Comparison of ENCODE assay signal across 14 cellular contexts in genomic region chr22:30201970-30202369, GRCh38. TPM values are rescaled to one million over a fixed set of nuclear protein-coding genes. Genes with fewer than 3 reads are reported as not detected.
DNase-seq lines count a peak whose midpoint lies in the region; ATAC-seq, FAIRE-seq and TF ChIP-seq lines count a peak whose summit lies in the region.
"Had no signal": no experiment of that assay in that cellular context is flagged by ENCODE, and none has a peak within 500 bp of the region (broad histone marks: within the 10 kb centered on the region; RNA-seq: fewer than 3 reads in every experiment).

No MANE protein-coding gene starts in this region.

- H3K4me1 ChIP-seq in breast epithelium (peaks cover 6 to 19% of the 10 kb centered on the region in 2 donors), keratinocyte (ENCODE audit: control insufficient read depth, extremely low read depth, insufficient read depth, low read length) (peaks cover 33% of the 10 kb centered on the region), upper lobe of right lung (peaks cover 33% of the 10 kb centered on the region)

- ATAC-seq in upper lobe of right lung (no peak), HG02798 (IDR thresholded peaks at IDR 0.05; ENCODE audit: poor library complexity, unreplicated experiment) (no peak), HG02884 (IDR thresholded peaks at IDR 0.05; ENCODE audit: unreplicated experiment) (no peak)

- H3K4me1 Mint-ChIP-seq in activated CD4-positive, alpha-beta T cell treated with anti-CD3 and anti-CD28 coated beads, Interleukin-2, amount 10 ng/mL, durations not matched to agents 24 days and 14 days: peaks cover 32% of the 10 kb centered on the region

- H3K4me2 ChIP-seq in keratinocyte (ENCODE audit: control insufficient read depth, extremely low read depth, insufficient read depth, low read depth, low read length): no peak overlapping the region

- H3K27ac ChIP-seq in breast epithelium (peak overlapping the region; percentile 85 to 88), keratinocyte (ENCODE audit: control insufficient read depth, insufficient read depth, low read length) (no peak overlapping the region), upper lobe of right lung (peak overlapping the region; percentile 73)

- H3K9me1 ChIP-seq in keratinocyte (ENCODE audit: control insufficient read depth, extremely low read depth, insufficient read depth, low read length): no peaks in the 10 kb centered on the region

- H4K20me1 ChIP-seq in keratinocyte (ENCODE audit: control insufficient read depth, extremely low read depth, insufficient read depth, low read length): no peaks in the 10 kb centered on the region

- FAIRE-seq in keratinocyte (lab: Jason Lieb, UNC): peak; percentile 46

- H3K27ac Mint-ChIP-seq in activated CD4-positive, alpha-beta T cell treated with anti-CD3 and anti-CD28 coated beads, Interleukin-2, amount 10 ng/mL, durations not matched to agents 24 days and 14 days: peak overlapping the region; percentile 20
- H3K27ac Mint-ChIP-seq: stimulated activated naive CD8-positive, alpha-beta T cell treated with anti-CD3 and anti-CD28 coated beads, Interleukin-15, Interleukin-2, amounts not matched to agents 100 ng/mL and 50 ng/mL, for 24 hours had no signal

- DNase-seq in activated CD4-positive, alpha-beta T cell treated with anti-CD3 and anti-CD28 coated beads, Interleukin-2, amount 10 ng/mL, durations not matched to agents 24 days and 14 days: no peak
- DNase-seq in activated CD4-positive, alpha-beta T cell treated with anti-CD3 and anti-CD28 coated beads, Interleukin-2, amount 50 U/mL, for 4 hours: no peak
- DNase-seq in breast epithelium (ENCODE audit: low spot score in 2 of 2): peak in 1 of 2 donors; percentile 35
- no peak for DNase-seq in keratinocyte (ENCODE audit: low read depth, low spot score)
- no peak for DNase-seq in upper lobe of right lung
- DNase-seq in NCI-H2107 (lab: John Stamatoyannopoulos, UW): no peak
- DNase-seq: DMS153; hippocampal formation; mesendoderm; posterior cingulate gyrus; stimulated activated CD4-positive, alpha-beta T cell treated with anti-CD3 and anti-CD28 coated beads, Interleukin-4, amount 100 ng/mL, for 1 hour had no signal

- no peaks in the 10 kb centered on the region for H3K79me2 ChIP-seq in keratinocyte (ENCODE audit: control insufficient read depth, insufficient read depth, low read length)

- no peak overlapping the region for H2AFZ ChIP-seq in keratinocyte (ENCODE audit: control insufficient read depth, low read length)

- no peaks in the 10 kb centered on the region for H3K27me3 ChIP-seq in breast epithelium
- H3K27me3 ChIP-seq in keratinocyte (ENCODE audit: control insufficient read depth, extremely low read depth, insufficient read depth, low read length): no peaks in the 10 kb centered on the region
- H3K27me3 ChIP-seq in upper lobe of right lung: no peaks in the 10 kb centered on the region

- TF ChIP-seq CTCF in breast epithelium (IDR thresholded peaks at IDR 0.05) (no peak), keratinocyte (optimal IDR thresholded peaks at IDR 0.05 in 1 of 3, IDR thresholded peaks at IDR 0.05 in 1 of 3, conservative IDR thresholded peaks at IDR 0.05 in 1 of 3; ENCODE audit: extremely low read depth in 1 of 3, insufficient read depth in 2 of 3, low read length in 3 of 3) (no peak), upper lobe of right lung (IDR thresholded peaks at IDR 0.05) (no peak)

- no peak overlapping the region for H3K9ac ChIP-seq in keratinocyte (ENCODE audit: control insufficient read depth, extremely low read depth, insufficient read depth, low read length)

- H3K4me3 ChIP-seq in breast epithelium (no peak overlapping the region), keratinocyte (ENCODE audit: control insufficient read depth in 2 of 3, extremely low read depth in 1 of 3, insufficient read depth in 2 of 3, low read depth in 1 of 3, low read length in 3 of 3) (no peak overlapping the region), upper lobe of right lung (no peak overlapping the region)

- no peaks in the 10 kb centered on the region for H3K27me3 Mint-ChIP-seq in activated CD4-positive, alpha-beta T cell treated with anti-CD3 and anti-CD28 coated beads, Interleukin-2, amount 10 ng/mL, durations not matched to agents 24 days and 14 days
- H3K27me3 Mint-ChIP-seq: stimulated activated naive CD8-positive, alpha-beta T cell treated with anti-CD3 and anti-CD28 coated beads, Interleukin-15, Interleukin-2, amounts not matched to agents 100 ng/mL and 50 ng/mL, for 24 hours had no signal

- H3K36me3 ChIP-seq in breast epithelium: no peaks in the 10 kb centered on the region
- H3K36me3 ChIP-seq in keratinocyte (ENCODE audit: control insufficient read depth in 2 of 2, extremely low read depth in 1 of 2, insufficient read depth in 2 of 2, low read length in 2 of 2): no peaks in the 10 kb centered on the region
- no peaks in the 10 kb centered on the region for H3K36me3 ChIP-seq in upper lobe of right lung

- intact Hi-C loops in activated CD4-positive, alpha-beta T cell treated with anti-CD3 and anti-CD28 coated beads, Interleukin-2, amount 10 ng/mL, durations not matched to agents 24 days and 14 days (cut with micrococcal nuclease): no loop called here
- intact Hi-C loops in breast epithelium (cut with DNase I; ENCODE audit: low total_unique reads) (no loop called here), upper lobe of right lung (cut with DNase I) (no loop called here)

- dilution Hi-C loops in keratinocyte (cut with MboI; ENCODE audit: extremely low pct_ligation_motif_present, low sequenced_read_pairs): no loop called here

- TF ChIP-seq POLR2A in breast epithelium (IDR thresholded peaks at IDR 0.05): no peak

- peaks cover 7% of the 10 kb centered on the region for H3K9me3 Mint-ChIP-seq in activated CD4-positive, alpha-beta T cell treated with anti-CD3 and anti-CD28 coated beads, Interleukin-2, amount 10 ng/mL, durations not matched to agents 24 days and 14 days
- H3K9me3 Mint-ChIP-seq: stimulated activated naive CD8-positive, alpha-beta T cell treated with anti-CD3 and anti-CD28 coated beads, Interleukin-15, Interleukin-2, amounts not matched to agents 100 ng/mL and 50 ng/mL, for 24 hours had no signal

- H3K4me3 Mint-ChIP-seq in activated CD4-positive, alpha-beta T cell treated with anti-CD3 and anti-CD28 coated beads, Interleukin-2, amount 10 ng/mL, durations not matched to agents 24 days and 14 days: no peak overlapping the region
- H3K4me3 Mint-ChIP-seq: stimulated activated naive CD8-positive, alpha-beta T cell treated with anti-CD3 and anti-CD28 coated beads, Interleukin-15, Interleukin-2, amounts not matched to agents 100 ng/mL and 50 ng/mL, for 24 hours had no signal

- no peaks in the 10 kb centered on the region for H3K36me3 Mint-ChIP-seq in activated CD4-positive, alpha-beta T cell treated with anti-CD3 and anti-CD28 coated beads, Interleukin-2, amount 10 ng/mL, durations not matched to agents 24 days and 14 days (ENCODE audit: low read depth)

- H3K9me3 ChIP-seq in breast epithelium (no peaks in the 10 kb centered on the region), keratinocyte (ENCODE audit: control insufficient read depth, low read depth, low read length) (peaks cover 5% of the 10 kb centered on the region), upper lobe of right lung (no peaks in the 10 kb centered on the region)

RNA-seq across cellular contexts. Expression of gene LIF, which starts 44.6 kb away (rescaled TPM):
- 509 and 511 TPM in 2 replicates for total RNA-seq in activated CD4-positive, alpha-beta T cell treated with anti-CD3 and anti-CD28 coated beads, Interleukin-2, amount 10 ng/mL, durations not matched to agents 24 days and 14 days
- total RNA-seq in breast epithelium (1 to 10 TPM; 1.4 to 9.5 (median 1.6) TPM), upper lobe of right lung (6.9 TPM)
- 1.2 to 14.3 TPM (median 3.1 TPM) in 3 replicates for polyA plus RNA-seq in keratinocyte
- polyA plus RNA-seq in keratinocyte (2011; ENCODE audit: low read depth): 0.57 TPM
- polyA plus RNA-seq in keratinocyte (2011; cell fraction: cytosol; rRNA removed): 1.5 and 2.1 TPM in 2 replicates
- 22.1 and 25.6 TPM in 2 replicates for polyA plus RNA-seq in keratinocyte (2011; cell fraction: nucleus; rRNA removed)
- 1.2 and 1.3 TPM in 2 replicates for polyA plus RNA-seq in keratinocyte (2012; ENCODE audit: low replicate concordance)
- 4.6 to 16.8 TPM (median 6.6 TPM) in 3 replicates for polyA minus RNA-seq in keratinocyte
- polyA minus RNA-seq in keratinocyte (2011; cell fraction: cytosol; rRNA and poly(A)+ RNA removed): 3.6 TPM
- 9.4 and 12.3 TPM in 2 replicates for polyA minus RNA-seq in keratinocyte (2011; cell fraction: nucleus; rRNA and poly(A)+ RNA removed)

Comparison
In these comparisons a context has a peak if more than half of its experiments do, and no peak if none do; other contexts are left out.
1. RNA of gene LIF, which starts 44.6 kb away (total RNA-seq): 509 to 511 TPM in activated CD4-positive, alpha-beta T cell treated with anti-CD3 and anti-CD28 coated beads, Interleukin-2, amount 10 ng/mL, durations not matched to agents 24 days and 14 days; 6.9 TPM in upper lobe of right lung (single experiment) and 1.4 to 9.5 TPM in breast epithelium; every median in the first group is over 10 times any median in the second.